16 cellular contexts compared by ENCODE assay signal in genomic region chr3:186162221-186162620, GRCh38. TPM values are rescaled to one million over a fixed set of nuclear protein-coding genes. Genes with fewer than 3 reads are reported as not detected.
DNase-seq lines count a peak whose midpoint lies in the region; ATAC-seq, FAIRE-seq and TF ChIP-seq lines count a peak whose summit lies in the region.
"Had no signal": no experiment of that assay in that cellular context is flagged by ENCODE, and none has a peak within 500 bp of the region (broad histone marks: within the 10 kb centered on the region; RNA-seq: fewer than 3 reads in every experiment).

No MANE protein-coding gene starts in this region.

- peak overlapping the region; percentile 47 for H3K27ac Mint-ChIP-seq in astrocyte (ENCODE audit: unreplicated experiment)
- no peak overlapping the region for H3K27ac Mint-ChIP-seq in immature natural killer cell
- H3K27ac Mint-ChIP-seq: activated naive CD4-positive, alpha-beta T cell treated with anti-CD3 and anti-CD28 coated beads for 36 hours had no signal

- H4K20me1 ChIP-seq in astrocyte (ENCODE audit: insufficient read depth, low read length), result no peaks in the 10 kb centered on the region

- DNase-seq in CD1c-positive myeloid dendritic cell (ENCODE audit: extremely low spot score) (peak; percentile 94), Kasumi-1 (lab: John Stamatoyannopoulos, UW) (peak; percentile 64 to 76), astrocyte (ENCODE audit: low read depth) (no peak), medulla oblongata (ENCODE audit: extremely low spot score) (peak; percentile 85), NCI-H526 treated with DMSO at 0.1 percent for 48 hours (lab: John Stamatoyannopoulos, UW) (no peak), NCI-H1694 (lab: John Stamatoyannopoulos, UW) (no peak), immature natural killer cell (no peak)
- DNase-seq: activated naive CD4-positive, alpha-beta T cell treated with anti-CD3 and anti-CD28 coated beads for 36 hours; DMS 273 treated with DMSO at 0.1 percent for 48 hours; MG63; NCI-H345; stimulated activated CD8-positive, alpha-beta memory T cell treated with anti-CD3 and anti-CD28 coated beads, Interleukin-4, amount 100 ng/mL, for 48 hours had no signal

- FAIRE-seq in astrocyte (lab: Jason Lieb, UNC), result no peak
- FAIRE-seq: urothelium cell line had no signal

- no peaks in the 10 kb centered on the region for H3K4me1 ChIP-seq in astrocyte (ENCODE audit: insufficient read depth, low read length)
- H3K4me1 ChIP-seq: parathyroid adenoma had no signal

- no peak overlapping the region for H3K4me3 ChIP-seq in astrocyte (ENCODE audit: insufficient read depth, low read depth, low read length)
- H3K4me3 ChIP-seq: cardiac muscle cell, MG63 had no signal

- H2AFZ ChIP-seq in astrocyte (ENCODE audit: low read depth, low read length), result no peak overlapping the region
- H2AFZ ChIP-seq: parathyroid adenoma had no signal

- no peak overlapping the region for H3K27ac ChIP-seq in astrocyte (ENCODE audit: low read depth, low read length)
- H3K27ac ChIP-seq: cardiac muscle cell, parathyroid adenoma had no signal

- H3K9ac ChIP-seq in astrocyte (ENCODE audit: low read length), result no peak overlapping the region
- H3K9ac ChIP-seq: parathyroid adenoma had no signal

- H3K4me2 ChIP-seq in astrocyte (ENCODE audit: low read length), result no peak overlapping the region

- peaks cover 7% of the 10 kb centered on the region for H3K9me3 Mint-ChIP-seq in astrocyte (ENCODE audit: unreplicated experiment)
- no peaks in the 10 kb centered on the region for H3K9me3 Mint-ChIP-seq in immature natural killer cell
- H3K9me3 Mint-ChIP-seq: activated naive CD4-positive, alpha-beta T cell treated with anti-CD3 and anti-CD28 coated beads for 36 hours had no signal

- H3K27me3 Mint-ChIP-seq in astrocyte (ENCODE audit: low read depth, unreplicated experiment) (peaks cover 43% of the 10 kb centered on the region), immature natural killer cell (ENCODE audit: low read depth in 3 of 3) (peaks cover 2 to 5% (median 3%) of the 10 kb centered on the region in 3 donors)

- H3K79me2 ChIP-seq in astrocyte (ENCODE audit: insufficient read depth, low read length), result no peaks in the 10 kb centered on the region
- H3K79me2 ChIP-seq: parathyroid adenoma had no signal

- no peaks in the 10 kb centered on the region for H3K36me3 ChIP-seq in astrocyte (ENCODE audit: insufficient read depth, low read length)
- H3K36me3 ChIP-seq: cardiac muscle cell, MG63 had no signal

- no peak for TF ChIP-seq CTCF in astrocyte (IDR thresholded peaks at IDR 0.05; ENCODE audit: insufficient read depth, low read depth, low read length)

- H3K9me3 ChIP-seq in astrocyte (ENCODE audit: insufficient read depth, low read depth, low read length), result no peaks in the 10 kb centered on the region
- H3K9me3 ChIP-seq: MG63 had no signal

- no peak overlapping the region for H3K4me3 Mint-ChIP-seq in astrocyte (ENCODE audit: unreplicated experiment)
- H3K4me3 Mint-ChIP-seq in immature natural killer cell, result no peak overlapping the region
- H3K4me3 Mint-ChIP-seq: activated naive CD4-positive, alpha-beta T cell treated with anti-CD3 and anti-CD28 coated beads for 36 hours had no signal

- ATAC-seq in HG03571 (IDR thresholded peaks at IDR 0.05; ENCODE audit: unreplicated experiment), result no peak

- peaks cover 5% of the 10 kb centered on the region for H3K36me3 Mint-ChIP-seq in astrocyte (ENCODE audit: low read depth, unreplicated experiment)
- H3K36me3 Mint-ChIP-seq in immature natural killer cell, result no peaks in the 10 kb centered on the region

- H3K27me3 ChIP-seq in astrocyte (ENCODE audit: insufficient read depth, low read length), result peaks cover 6% of the 10 kb centered on the region
- H3K27me3 ChIP-seq: cardiac muscle cell, MG63 had no signal

- H3K4me1 Mint-ChIP-seq in astrocyte (ENCODE audit: low read depth, unreplicated experiment) (peaks cover 2% of the 10 kb centered on the region), immature natural killer cell (no peaks in the 10 kb centered on the region)

RNA-seq across cellular contexts. Expression of gene ETV5, which starts 53.3 kb away (rescaled TPM):
- 55.3 and 58.3 TPM in 2 replicates for total RNA-seq in astrocyte
- polyA plus RNA-seq in immature natural killer cell, result 1 to 10 TPM in 1 of 3 donors, under 1 TPM in 1, not detected in 1; 0.26 to 2.0 TPM

Comparison
In these comparisons a context has a peak if more than half of its experiments do, and no peak if none do; other contexts are left out.
1. DNase-seq: peak in CD1c-positive myeloid dendritic cell (single experiment), Kasumi-1 (2 of 2) and medulla oblongata (single experiment); none in astrocyte (single experiment), NCI-H526 treated with DMSO at 0.1 percent for 48 hours (single experiment), NCI-H1694 (single experiment) and immature natural killer cell (0 of 3).